ENCODE assay signal across 1 cellular context in the genomic region with DNA sequence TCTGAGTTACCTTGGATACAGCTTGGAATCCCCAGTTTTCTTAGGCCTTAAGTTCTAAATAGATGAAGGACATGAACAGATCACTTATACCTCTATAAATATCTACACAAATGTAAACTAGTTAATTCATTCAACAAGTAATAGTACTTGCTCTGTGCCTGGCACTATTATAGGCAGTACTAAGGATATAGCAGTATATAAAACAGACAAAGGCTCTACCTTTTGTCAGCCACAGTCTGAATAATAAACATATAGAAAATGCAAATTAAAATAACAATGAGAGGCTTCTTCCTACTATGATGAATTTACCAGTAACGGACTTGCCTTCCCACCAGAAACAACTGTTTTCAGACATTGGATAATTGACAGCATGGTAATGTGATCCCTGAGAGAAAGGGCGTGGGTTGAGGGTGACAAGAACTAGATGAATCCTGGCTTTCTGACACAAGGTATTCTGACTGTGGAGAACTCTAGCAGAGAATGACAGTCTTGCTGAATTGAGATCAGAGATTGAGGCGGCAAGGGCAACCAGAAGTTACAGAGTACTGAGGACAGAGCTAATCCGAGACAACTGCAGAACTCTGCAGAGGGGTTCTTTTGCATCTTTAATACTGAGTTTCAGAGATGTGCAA.
TF ChIP-seq lines count a peak whose summit lies in the region.

No MANE protein-coding gene starts in this region.

TF ChIP-seq in A549, 52 proteins besides CTCF, POLR2A, EP300 and RAD21 (continued from another document):
- TF ChIP-seq BHLHE40 (IDR thresholded peaks at IDR 0.05; ENCODE audit: low read depth, low read length) (no peak), PHF8 (IDR thresholded peaks at IDR 0.05; ENCODE audit: borderline replicate concordance, low read depth) (no peak), GATA3 (IDR thresholded peaks at IDR 0.05; ENCODE audit: borderline replicate concordance) (no peak), CHD2 (IDR thresholded peaks at IDR 0.05; ENCODE audit: low read length, partially characterized antibody) (no peak), NPAS2 (CRISPR knock-in tag; IDR thresholded peaks at IDR 0.05; ENCODE audit: borderline replicate concordance) (no peak), NFE2L2 (conservative IDR thresholded peaks at IDR 0.05; ENCODE audit: low read length) (no peak), ZC3H11A (IDR thresholded peaks at IDR 0.05) (no peak), SMC3 (IDR thresholded peaks at IDR 0.05) (no peak), HOXA7 (CRISPR knock-in tag; IDR thresholded peaks at IDR 0.05) (no peak), JUNB (IDR thresholded peaks at IDR 0.05) (no peak), CBX2 (IDR thresholded peaks at IDR 0.05; ENCODE audit: borderline replicate concordance, low read depth) (no peak), FOSB (CRISPR knock-in tag; IDR thresholded peaks at IDR 0.05) (no peak), MAZ (IDR thresholded peaks at IDR 0.05; ENCODE audit: borderline replicate concordance, low read depth, low read length) (no peak), FOXS1 (CRISPR knock-in tag; IDR thresholded peaks at IDR 0.05) (no peak), HOXB13 (CRISPR knock-in tag; IDR thresholded peaks at IDR 0.05; ENCODE audit: low read depth) (no peak), NR3C1 (IDR thresholded peaks at IDR 0.05) (no peak), SREBF2 (IDR thresholded peaks at IDR 0.05) (no peak)
- TF ChIP-seq, protein P1, sequence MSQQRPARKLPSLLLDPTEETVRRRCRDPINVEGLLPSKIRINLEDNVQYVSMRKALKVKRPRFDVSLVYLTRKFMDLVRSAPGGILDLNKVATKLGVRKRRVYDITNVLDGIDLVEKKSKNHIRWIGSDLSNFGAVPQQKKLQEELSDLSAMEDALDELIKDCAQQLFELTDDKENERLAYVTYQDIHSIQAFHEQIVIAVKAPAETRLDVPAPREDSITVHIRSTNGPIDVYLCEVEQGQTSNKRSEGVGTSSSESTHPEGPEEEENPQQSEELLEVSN (IDR thresholded peaks at IDR 0.05; ENCODE audit: borderline replicate concordance, low read depth), result no peak
